1 cellular context compared by ENCODE assay signal in genomic region chr12:46362895-46363581, GRCh38.
A peak's percentile ranks its signal among the peaks of the same experiment; 100 is the strongest.
TF ChIP-seq lines count a peak whose summit lies in the region.

No MANE protein-coding gene starts in this region.

TF ChIP-seq in IMR-90, 13 proteins besides CTCF, POLR2A, EP300 and RAD21 (continued from another document):
- TF ChIP-seq USF2 (IDR thresholded peaks at IDR 0.05; ENCODE audit: low read depth, low read length) (no peak), MXI1 (IDR thresholded peaks at IDR 0.05; ENCODE audit: borderline replicate concordance, low read depth, low read length) (no peak), CEBPB (IDR thresholded peaks at IDR 0.05; ENCODE audit: low read depth, low read length) (peak; percentile 88), RCOR1 (IDR thresholded peaks at IDR 0.05; ENCODE audit: insufficient replicate concordance, low read length) (no peak), RFX5 (IDR thresholded peaks at IDR 0.05; ENCODE audit: low read depth, low read length) (no peak), FOS (IDR thresholded peaks at IDR 0.05; ENCODE audit: low read depth, low read length) (no peak), SMC3 (IDR thresholded peaks at IDR 0.05; ENCODE audit: low read depth, low read length) (no peak)
